8 cellular contexts compared by ENCODE assay signal in the genomic region with DNA sequence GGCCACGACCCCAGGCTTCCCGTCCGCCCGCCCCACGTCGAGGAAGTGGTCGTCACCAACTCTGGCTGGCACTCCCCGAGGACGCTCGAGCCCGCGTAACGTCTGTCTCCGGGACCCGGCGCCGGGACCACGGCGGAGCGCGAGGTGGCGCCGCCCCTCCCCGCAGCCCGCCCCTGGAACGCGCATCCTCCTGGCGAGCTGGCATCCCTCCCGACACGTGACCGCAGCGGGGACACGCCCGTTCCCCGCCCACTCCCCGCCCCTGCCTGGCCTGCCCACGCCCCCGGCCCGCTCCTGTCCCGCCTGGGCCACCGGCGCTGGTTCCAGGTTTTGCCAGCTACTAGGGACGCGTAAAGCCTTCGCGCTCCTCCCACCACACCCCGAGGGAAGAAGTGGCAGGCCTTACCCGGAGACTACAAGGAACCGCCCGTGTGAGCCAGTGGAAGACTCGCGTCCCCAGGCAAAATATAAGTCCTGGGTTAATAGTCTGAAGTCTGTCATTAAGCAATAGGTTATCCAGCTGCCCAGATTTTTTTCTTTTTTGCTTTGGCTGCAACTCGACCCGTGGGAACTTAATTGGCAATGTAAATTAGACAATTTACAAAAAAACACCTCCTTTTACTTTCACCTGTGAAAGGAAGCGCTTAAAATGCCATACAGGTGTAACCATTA. TPM values are rescaled to one million over a fixed set of nuclear protein-coding genes. Genes with fewer than 3 reads are reported as not detected.
DNase-seq lines count a peak whose midpoint lies in the region; ATAC-seq and TF ChIP-seq lines count a peak whose summit lies in the region.

Gene OSBPL1A, minus strand, starts transcription at position 131 of the 672 bp plus-strand sequence. CDS start 20,291 bp downstream, outside the sequence.

- H3K36me3 Mint-ChIP-seq in T-cell (no peaks in the 10 kb centered on the region), osteocyte (ENCODE audit: unreplicated experiment) (no peaks in the 10 kb centered on the region)

- H3K9me3 Mint-ChIP-seq in T-cell: no peaks in the 10 kb centered on the region
- no peaks in the 10 kb centered on the region for H3K9me3 Mint-ChIP-seq in osteocyte (ENCODE audit: unreplicated experiment)

- H3K4me3 ChIP-seq in AG10803 (ENCODE audit: low read length): peak within 1 kb of the TSS; percentile 76

- H3K4me1 Mint-ChIP-seq in T-cell (peaks cover 12 to 23% (median 18%) of the 10 kb centered on the region in 3 donors), osteocyte (ENCODE audit: unreplicated experiment) (peaks cover 30% of the 10 kb centered on the region)

- H3K27me3 Mint-ChIP-seq in T-cell: peaks cover 0 to 8% of the 10 kb centered on the region in 2 donors
- no peaks in the 10 kb centered on the region for H3K27me3 Mint-ChIP-seq in osteocyte (ENCODE audit: unreplicated experiment)

- DNase-seq in AG10803 (ENCODE audit: low read depth) (peak; percentile 86), NCI-H1436 treated with DMSO at 0.1 percent for 48 hours (lab: John Stamatoyannopoulos, UW) (peak; percentile 80), T-cell (peak; percentile 39 to 82 (median 65)), Right ventricle myocardium superior (peak; percentile 96), osteocyte (ENCODE audit: extremely low spot score, unreplicated experiment) (peak; percentile 97)

- intact Hi-C loops in Right ventricle myocardium superior (cut with DNase I): loop anchor here (10.0 kb wide), 1 partner anchor 957 kb away; the partner anchor contains the start of gene ZNF521

- TF ChIP-seq CTCF in AG10803 (conservative IDR thresholded peaks at IDR 0.05; ENCODE audit: low read length) (no peak), osteocyte (IDR thresholded peaks at IDR 0.05) (no peak)

- 2 to 3% (median 2%) methylated on average over 47 to 55 of the region's 55 CpGs for WGBS in adipose tissue, 3 donors

- peak within 1 kb of the TSS; percentile 58 to 72 for H3K27ac Mint-ChIP-seq in T-cell
- H3K27ac Mint-ChIP-seq in osteocyte (ENCODE audit: unreplicated experiment): peak within 1 kb of the TSS; percentile 92

- H3K27ac ChIP-seq in adipose tissue (ENCODE audit: low read depth, low read length): no peak within 1 kb of the TSS
- H3K27ac ChIP-seq in temporal lobe (ENCODE audit: low read depth, low read length): peak within 1 kb of the TSS; percentile 78

- peak; percentile 76 for ATAC-seq in GM21737 (IDR thresholded peaks at IDR 0.05; ENCODE audit: unreplicated experiment)
- peak; percentile 89 to 96 (median 92) for ATAC-seq in T-cell (replicated peaks in 1 of 4)
- peak; percentile 99 for ATAC-seq in Right ventricle myocardium superior (ENCODE audit: poor library complexity)

- POLR2A ChIA-PET in T-cell (lab: Charles Lee): interaction anchor here in 1 of 2 donors (0.6 to 0.7 kb wide), 2 partner anchors 8 to 151 kb away, joined by 3 to 7 read pairs; no protein-coding TSS in a partner anchor

- CTCF ChIA-PET in T-cell (lab: Charles Lee): interaction anchor here in 1 of 2 donors (0.6 kb wide), 1 partner anchor 31 kb away, joined by 3 read pairs; no protein-coding TSS in a partner anchor

- H3K4me3 Mint-ChIP-seq in T-cell: peak within 1 kb of the TSS; percentile 77 to 89 (median 85)
- H3K4me3 Mint-ChIP-seq in osteocyte (ENCODE audit: unreplicated experiment): peak within 1 kb of the TSS; percentile 83

RNA-seq across cellular contexts. Expression of gene OSBPL1A, which starts in this region (rescaled TPM):
- total RNA-seq in T-cell (1 to 10 TPM; 3.3 to 6.4 (median 4.0) TPM), Right ventricle myocardium superior (79.9 TPM), osteocyte (29.7 and 29.8 TPM in 2 replicates), temporal lobe (45.0 TPM)
- 10 to 100 TPM; 13.4 to 79.5 (median 49.5) TPM for polyA plus RNA-seq in adipose tissue
